8 cellular contexts compared by ENCODE assay signal in genomic region chr22:38706101-38706884, GRCh38. TPM values are rescaled to one million over a fixed set of nuclear protein-coding genes. Genes with fewer than 3 reads are reported as not detected.
DNase-seq lines count a peak whose midpoint lies in the region; ATAC-seq lines count a peak whose summit lies in the region.

No MANE protein-coding gene starts in this region.

- POLR2A ChIA-PET in activated CD4-positive, alpha-beta T cell treated with anti-CD3 and anti-CD28 coated beads, Interleukin-2, amount 10 ng/mL, durations not matched to agents 7 days and 5 days (lab: Charles Lee) = interaction anchor here (1.0 to 1.5 kb wide), 2 partner anchors 9 to 27 kb away, joined by 3 to 5 read pairs; no protein-coding TSS in a partner anchor

- ATAC-seq in HG03520 (IDR thresholded peaks at IDR 0.05; ENCODE audit: unreplicated experiment) = peak; percentile 3

- H3K36me3 ChIP-seq in endocrine pancreas (ENCODE audit: control insufficient read depth, insufficient read depth, low read length) = no peaks in the 10 kb centered on the region
- peaks cover 28% of the 10 kb centered on the region for H3K36me3 ChIP-seq in mesodermal cell (ENCODE audit: control insufficient read depth, insufficient read depth, low read length)

- peak overlapping the region; percentile 85 for H3K27ac ChIP-seq in mesodermal cell (ENCODE audit: low read depth, low read length, severe bottlenecking)

- H3K4me1 Mint-ChIP-seq in activated CD4-positive, alpha-beta T cell treated with anti-CD3 and anti-CD28 coated beads, Interleukin-2, amount 10 ng/mL, durations not matched to agents 7 days and 5 days = peaks cover 60% of the 10 kb centered on the region
- H3K4me1 Mint-ChIP-seq in stimulated activated naive CD8-positive, alpha-beta T cell treated with anti-CD3 and anti-CD28 coated beads, Interleukin-15, Interleukin-2, amounts not matched to agents 100 ng/mL and 50 ng/mL, for 24 hours (ENCODE audit: low read depth) = peaks cover 71% of the 10 kb centered on the region

- peak; percentile 50 for DNase-seq in NCI-H2227 (lab: John Stamatoyannopoulos, UW; ENCODE audit: unreplicated experiment)
- DNase-seq in NCI-H2227 treated with DMSO at 0.1 percent for 48 hours (lab: John Stamatoyannopoulos, UW) = no peak
- DNase-seq in activated CD4-positive, alpha-beta T cell treated with anti-CD3 and anti-CD28 coated beads, Interleukin-2, amount 10 ng/mL, durations not matched to agents 7 days and 5 days = peak; percentile 49
- no peak for DNase-seq in occipital lobe (lab: John Stamatoyannopoulos, UW)

- no peaks in the 10 kb centered on the region for H3K27me3 ChIP-seq in endocrine pancreas (ENCODE audit: control insufficient read depth, insufficient read depth, low read length)

- peak overlapping the region; percentile 80 for H3K4me3 Mint-ChIP-seq in activated CD4-positive, alpha-beta T cell treated with anti-CD3 and anti-CD28 coated beads, Interleukin-2, amount 10 ng/mL, durations not matched to agents 7 days and 5 days
- H3K4me3 Mint-ChIP-seq in stimulated activated naive CD8-positive, alpha-beta T cell treated with anti-CD3 and anti-CD28 coated beads, Interleukin-15, Interleukin-2, amounts not matched to agents 100 ng/mL and 50 ng/mL, for 24 hours = peak overlapping the region; percentile 91

- peak overlapping the region; percentile 84 for H3K27ac Mint-ChIP-seq in activated CD4-positive, alpha-beta T cell treated with anti-CD3 and anti-CD28 coated beads, Interleukin-2, amount 10 ng/mL, durations not matched to agents 7 days and 5 days
- peak overlapping the region; percentile 86 for H3K27ac Mint-ChIP-seq in stimulated activated naive CD8-positive, alpha-beta T cell treated with anti-CD3 and anti-CD28 coated beads, Interleukin-15, Interleukin-2, amounts not matched to agents 100 ng/mL and 50 ng/mL, for 24 hours

- peaks cover 26% of the 10 kb centered on the region for H3K36me3 Mint-ChIP-seq in activated CD4-positive, alpha-beta T cell treated with anti-CD3 and anti-CD28 coated beads, Interleukin-2, amount 10 ng/mL, durations not matched to agents 7 days and 5 days (ENCODE audit: low read depth)
- peaks cover 46% of the 10 kb centered on the region for H3K36me3 Mint-ChIP-seq in stimulated activated naive CD8-positive, alpha-beta T cell treated with anti-CD3 and anti-CD28 coated beads, Interleukin-15, Interleukin-2, amounts not matched to agents 100 ng/mL and 50 ng/mL, for 24 hours (ENCODE audit: low read depth)

- H3K9me3 Mint-ChIP-seq in activated CD4-positive, alpha-beta T cell treated with anti-CD3 and anti-CD28 coated beads, Interleukin-2, amount 10 ng/mL, durations not matched to agents 7 days and 5 days = no peaks in the 10 kb centered on the region
- H3K9me3 Mint-ChIP-seq in stimulated activated naive CD8-positive, alpha-beta T cell treated with anti-CD3 and anti-CD28 coated beads, Interleukin-15, Interleukin-2, amounts not matched to agents 100 ng/mL and 50 ng/mL, for 24 hours = no peaks in the 10 kb centered on the region

- H3K4me1 ChIP-seq in endocrine pancreas (ENCODE audit: control insufficient read depth, insufficient read depth, low read length) (peaks cover 15% of the 10 kb centered on the region), mesodermal cell (ENCODE audit: control insufficient read depth, insufficient read depth, low read length, poor library complexity, severe bottlenecking) (peaks cover 20% of the 10 kb centered on the region)

- H3K4me3 ChIP-seq in endocrine pancreas (ENCODE audit: control insufficient read depth, insufficient read depth, low read length) = peak overlapping the region; percentile 96
- H3K4me3 ChIP-seq in mesodermal cell (ENCODE audit: extremely low read depth, insufficient read depth, low read length, poor library complexity, severe bottlenecking) = peak overlapping the region; percentile 84

- H3K9me3 ChIP-seq in endocrine pancreas (ENCODE audit: control insufficient read depth, low read length) (no peaks in the 10 kb centered on the region), mesodermal cell (ENCODE audit: control insufficient read depth, low read length) (no peaks in the 10 kb centered on the region)

- H3K27me3 Mint-ChIP-seq in activated CD4-positive, alpha-beta T cell treated with anti-CD3 and anti-CD28 coated beads, Interleukin-2, amount 10 ng/mL, durations not matched to agents 7 days and 5 days = peaks cover under 1% of the 10 kb centered on the region
- no peaks in the 10 kb centered on the region for H3K27me3 Mint-ChIP-seq in stimulated activated naive CD8-positive, alpha-beta T cell treated with anti-CD3 and anti-CD28 coated beads, Interleukin-15, Interleukin-2, amounts not matched to agents 100 ng/mL and 50 ng/mL, for 24 hours

- peak overlapping the region; percentile 87 for H3K9ac ChIP-seq in endocrine pancreas (ENCODE audit: control insufficient read depth, insufficient read depth, low read length)

- 0 to 1% methylated on average over 67 to 72 of the region's 80 CpGs for WGBS in mesodermal cell (ENCODE audit: insufficient coverage in 2 of 2), 2 experiments

- CTCF ChIA-PET in activated CD4-positive, alpha-beta T cell treated with anti-CD3 and anti-CD28 coated beads, Interleukin-2, amount 10 ng/mL, durations not matched to agents 7 days and 5 days (lab: Charles Lee) = interaction anchor here (0.9 to 2.7 kb wide), 9 partner anchors 8 to 63 kb away, joined by 3 to 8 read pairs (median 3); partner anchors contain the start of gene TOMM22

RNA-seq across cellular contexts. Expression of gene GTPBP1, which starts 0.5 kb away (rescaled TPM):
- 10 to 100 TPM; 68.5 to 77.1 TPM for total RNA-seq in activated CD4-positive, alpha-beta T cell treated with anti-CD3 and anti-CD28 coated beads, Interleukin-2, amount 10 ng/mL, durations not matched to agents 7 days and 5 days
- 44.4 TPM for polyA plus RNA-seq in mesodermal cell (2013, experiment 1 of 2)
- polyA plus RNA-seq in mesodermal cell (2013, experiment 2 of 2) = 39.6 TPM
- 32.1 TPM for total RNA-seq in occipital lobe

RNA-seq across cellular contexts. Expression of gene JOSD1, which starts 5.5 kb away (rescaled TPM):
- total RNA-seq in activated CD4-positive, alpha-beta T cell treated with anti-CD3 and anti-CD28 coated beads, Interleukin-2, amount 10 ng/mL, durations not matched to agents 7 days and 5 days = 10 to 100 TPM; 56.4 to 61.8 TPM
- polyA plus RNA-seq in mesodermal cell (2013, experiment 1 of 2) = 31.7 TPM
- polyA plus RNA-seq in mesodermal cell (2013, experiment 2 of 2) = 28.9 TPM
- total RNA-seq in occipital lobe = 66.1 TPM

RNA-seq across cellular contexts. Expression of gene TOMM22, which starts 24.5 kb away (rescaled TPM):
- 10 to 100 TPM; 83.0 to 88.9 TPM for total RNA-seq in activated CD4-positive, alpha-beta T cell treated with anti-CD3 and anti-CD28 coated beads, Interleukin-2, amount 10 ng/mL, durations not matched to agents 7 days and 5 days
- polyA plus RNA-seq in mesodermal cell (2013, experiment 1 of 2) = 80.7 TPM
- polyA plus RNA-seq in mesodermal cell (2013, experiment 2 of 2) = 74.0 TPM
- 54.7 TPM for total RNA-seq in occipital lobe

RNA-seq across cellular contexts. Expression of gene SUN2, which starts 49.5 kb away (rescaled TPM):
- total RNA-seq in activated CD4-positive, alpha-beta T cell treated with anti-CD3 and anti-CD28 coated beads, Interleukin-2, amount 10 ng/mL, durations not matched to agents 7 days and 5 days = 100 to 1,000 TPM; 582 to 702 TPM
- 68.4 TPM for polyA plus RNA-seq in mesodermal cell (2013, experiment 1 of 2)
- 49.5 TPM for polyA plus RNA-seq in mesodermal cell (2013, experiment 2 of 2)
- 78.1 TPM for total RNA-seq in occipital lobe

RNA-seq across cellular contexts. Expression of gene CBY1, which starts 49.9 kb away (rescaled TPM):
- total RNA-seq in activated CD4-positive, alpha-beta T cell treated with anti-CD3 and anti-CD28 coated beads, Interleukin-2, amount 10 ng/mL, durations not matched to agents 7 days and 5 days = 10 to 100 TPM; 10.2 to 11.0 TPM
- polyA plus RNA-seq in mesodermal cell (2013, experiment 1 of 2) = 32.2 TPM
- 29.5 TPM for polyA plus RNA-seq in mesodermal cell (2013, experiment 2 of 2)
- total RNA-seq in occipital lobe = 16.5 TPM

Comparison
In these comparisons a context has a peak if more than half of its experiments do, and no peak if none do; other contexts are left out.
1. DNase-seq: peak in NCI-H2227 (single experiment) and activated CD4-positive, alpha-beta T cell treated with anti-CD3 and anti-CD28 coated beads, Interleukin-2, amount 10 ng/mL, durations not matched to agents 7 days and 5 days (single experiment); none in NCI-H2227 treated with DMSO at 0.1 percent for 48 hours (single experiment) and occipital lobe (single experiment).